Comparison of ENCODE assay signal across 13 cellular contexts in the genomic region with DNA sequence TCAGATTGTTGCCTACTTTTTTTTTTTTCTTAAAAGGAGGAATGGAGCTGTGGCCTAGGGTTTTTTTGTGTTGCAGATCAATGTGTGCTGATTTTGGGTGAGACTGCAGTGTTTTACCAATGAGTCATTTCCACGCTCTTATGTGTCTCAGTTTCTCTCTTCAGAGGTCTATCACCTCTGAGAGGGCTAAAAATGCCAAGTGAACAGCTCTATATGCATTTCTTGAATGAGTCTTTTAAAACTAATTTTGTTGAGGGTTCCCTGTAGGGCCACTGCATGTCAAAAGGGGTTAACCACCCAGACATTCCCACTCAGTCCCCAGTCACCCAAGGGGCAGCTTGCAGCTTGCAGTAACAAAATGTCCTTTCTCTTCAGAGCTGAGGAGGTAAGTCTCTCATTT. TPM values are rescaled to one million over a fixed set of nuclear protein-coding genes. Genes with fewer than 3 reads are reported as not detected.
A peak's percentile ranks its signal among the peaks of the same experiment; 100 is the strongest.
DNase-seq lines count a peak whose midpoint lies in the region; ATAC-seq and TF ChIP-seq lines count a peak whose summit lies in the region.
"Had no signal": no experiment of that assay in that cellular context is flagged by ENCODE, and none has a peak within 500 bp of the region (broad histone marks: within the 10 kb centered on the region; RNA-seq: fewer than 3 reads in every experiment).

No MANE protein-coding gene starts in this region.

- H3K23me2 ChIP-seq in H9 (ENCODE audit: insufficient read length, low read depth, low read length, poor library complexity, severe bottlenecking), result no peaks in the 10 kb centered on the region

- H3K27me3 ChIP-seq in H9 (ENCODE audit: insufficient read depth, low read length) (no peaks in the 10 kb centered on the region), HUES64 (ENCODE audit: insufficient read depth, low read length) (no peaks in the 10 kb centered on the region), PC-9 (ENCODE audit: insufficient read depth, low read depth) (no peaks in the 10 kb centered on the region), lower lobe of right lung (ENCODE audit: low read depth) (no peaks in the 10 kb centered on the region)
- H3K27me3 ChIP-seq: body of pancreas, SJSA1 had no signal

- peaks cover 31 to 35% of the 10 kb centered on the region in 2 experiments for H3K4me1 Mint-ChIP-seq in H9

- H3K36me3 ChIP-seq in HUES64 (ENCODE audit: insufficient read depth, low read length) (peaks cover 15% of the 10 kb centered on the region; the same call in 1 of the 2 replicates), PC-9 (ENCODE audit: low read depth) (no peaks in the 10 kb centered on the region), lower lobe of right lung (no peaks in the 10 kb centered on the region)
- H3K36me3 ChIP-seq: SJSA1 had no signal

- intact Hi-C loops in PC-9 (cut with micrococcal nuclease; ENCODE audit: unreplicated experiment) (no loop called here), lower lobe of right lung (cut with DNase I) (no loop called here)

- CTCF ChIA-PET in PC-9 (lab: Charles Lee), result no interaction called here

- no peak for TF ChIP-seq CTCF in H9 (conservative IDR thresholded peaks at IDR 0.05)
- TF ChIP-seq CTCF in PC-9 (conservative IDR thresholded peaks at IDR 0.05), result no peak
- TF ChIP-seq CTCF in lower lobe of right lung (IDR thresholded peaks at IDR 0.05), result no peak

- no peak overlapping the region for H3K18ac ChIP-seq in H9 (ENCODE audit: insufficient read length, low read depth, low read length)

- peak overlapping the region; percentile 8 to 97 (median 82); a peak in 4 of 7 replicates for H3K27ac Mint-ChIP-seq in H9
- H3K27ac Mint-ChIP-seq: activated CD4-positive, alpha-beta memory T cell treated with anti-CD3 and anti-CD28 coated beads, Interleukin-2, amount 10 ng/mL, durations not matched to agents 7 days and 5 days had no signal

- no peaks in the 10 kb centered on the region for H3K9me3 ChIP-seq in H9 (ENCODE audit: control insufficient read depth, low read depth, low read length)
- no peaks in the 10 kb centered on the region for H3K9me3 ChIP-seq in HUES64 (ENCODE audit: insufficient read depth, low read depth, low read length)
- H3K9me3 ChIP-seq in PC-9 (ENCODE audit: insufficient read depth, low read depth), result no peaks in the 10 kb centered on the region; the same call in 1 of the 2 replicates
- no peaks in the 10 kb centered on the region for H3K9me3 ChIP-seq in lower lobe of right lung
- H3K9me3 ChIP-seq: body of pancreas, SJSA1 had no signal

- H4K8ac ChIP-seq in H9 (replicated peaks; ENCODE audit: insufficient read length, low read depth, low read length), result no peak overlapping the region

- H3K4me3 ChIP-seq in HUES64 (ENCODE audit: low read length) (peak overlapping the region; percentile 55), PC-9 (no peak overlapping the region), lower lobe of right lung (no peak overlapping the region)
- H3K4me3 ChIP-seq: body of pancreas, lung, SJSA1 had no signal

- no peak overlapping the region for H3K4ac ChIP-seq in H9 (ENCODE audit: low read depth, low read length)

- no peak overlapping the region for H4K91ac ChIP-seq in H9 (ENCODE audit: insufficient read length, low read depth, low read length)

- H3K23ac ChIP-seq in H9 (ENCODE audit: insufficient read length, low read depth, low read length), result no peak overlapping the region

- H2AFZ ChIP-seq in H9 (ENCODE audit: low read length) (no peak overlapping the region), PC-9 (no peak overlapping the region)

- H3K9me2 ChIP-seq in PC-9 (ENCODE audit: insufficient read depth), result 0 out of 2 replicates have a peak, but pooled peaks cover 4% of the 10 kb centered on the region

- ATAC-seq in GM18909 (IDR thresholded peaks at IDR 0.05; ENCODE audit: poor library complexity, unreplicated experiment), result peak; percentile 70
- no peak for ATAC-seq in lower lobe of right lung
- ATAC-seq: body of pancreas, esophagus mucosa had no signal

- peaks cover 0 to 7% of the 10 kb centered on the region in 2 experiments; a peak in 3 of 5 replicates for H3K9me3 Mint-ChIP-seq in H9
- H3K9me3 Mint-ChIP-seq: activated CD4-positive, alpha-beta memory T cell treated with anti-CD3 and anti-CD28 coated beads, Interleukin-2, amount 10 ng/mL, durations not matched to agents 7 days and 5 days had no signal

- no peaks in the 10 kb centered on the region for H3K79me1 ChIP-seq in H9 (ENCODE audit: insufficient read depth, low read depth, low read length, poor library complexity, severe bottlenecking)

- WGBS in H9 (ENCODE audit: extremely low coverage, insufficient read length, low lambda C conversion rate), result no CpG with 5 or more reads among the region's 1 CpG
- 46% methylated on average over 1 of the region's 1 CpG for WGBS in HUES64

- no peaks in the 10 kb centered on the region for H3K27me3 Mint-ChIP-seq in H9 (ENCODE audit: low read depth)
- H3K27me3 Mint-ChIP-seq: activated CD4-positive, alpha-beta memory T cell treated with anti-CD3 and anti-CD28 coated beads, Interleukin-2, amount 10 ng/mL, durations not matched to agents 7 days and 5 days had no signal

- peak overlapping the region; percentile 69 for H3K4me2 ChIP-seq in H9 (ENCODE audit: insufficient read depth, insufficient read length, low read length)
- no peak overlapping the region for H3K4me2 ChIP-seq in PC-9

- H3K36me3 Mint-ChIP-seq in H9 (ENCODE audit: insufficient read depth in 1 of 3, low read depth in 3 of 3), result peaks cover 2 to 17% (median 4%) of the 10 kb centered on the region in 3 experiments; a peak in 5 of 7 replicates

- H2AK5ac ChIP-seq in H9 (ENCODE audit: insufficient read length, low read length), result no peak overlapping the region

- no peaks in the 10 kb centered on the region for H3K79me2 ChIP-seq in H9 (ENCODE audit: insufficient read depth, low read length)
- H3K79me2 ChIP-seq in PC-9 (ENCODE audit: low read depth), result no peaks in the 10 kb centered on the region

- DNase-seq in H9 (no peak), kidney tubule cell (ENCODE audit: low spot score) (peak; percentile 1), activated T-cell treated with anti-CD3 and anti-CD28 coated beads for 4 hours (no peak), NCI-H1694 (lab: John Stamatoyannopoulos, UW) (no peak), PC-9 (no peak), lower lobe of right lung (no peak)
- DNase-seq: activated CD4-positive, alpha-beta memory T cell treated with anti-CD3 and anti-CD28 coated beads, Interleukin-2, amount 10 ng/mL, durations not matched to agents 7 days and 5 days; body of pancreas had no signal

- H3K4me1 ChIP-seq in H9 (ENCODE audit: insufficient read depth, low read length), result peaks cover 2% of the 10 kb centered on the region; the same call in 1 of the 2 replicates
- peaks cover 40% of the 10 kb centered on the region for H3K4me1 ChIP-seq in HUES64 (ENCODE audit: insufficient read depth, low read length)
- H3K4me1 ChIP-seq in PC-9 (replicated peaks; ENCODE audit: insufficient read depth), result no peaks in the 10 kb centered on the region
- H3K4me1 ChIP-seq in lower lobe of right lung, result no peaks in the 10 kb centered on the region
- H3K4me1 ChIP-seq: body of pancreas, SJSA1 had no signal

- H3K4me3 Mint-ChIP-seq in H9, result peak overlapping the region; percentile 35 to 55; a peak in 4 of 5 replicates
- H3K4me3 Mint-ChIP-seq: activated CD4-positive, alpha-beta memory T cell treated with anti-CD3 and anti-CD28 coated beads, Interleukin-2, amount 10 ng/mL, durations not matched to agents 7 days and 5 days had no signal

- no peak overlapping the region for H3K14ac ChIP-seq in H9 (ENCODE audit: insufficient read depth, low read length)

- POLR2A ChIA-PET in PC-9 (lab: Charles Lee; ENCODE audit: unreplicated experiment), result no interaction called here

- H2BK15ac ChIP-seq in H9 (ENCODE audit: low read depth, low read length), result no peak overlapping the region

- no peak overlapping the region for H2BK12ac ChIP-seq in H9 (ENCODE audit: insufficient read length, low read depth, low read length)

- no peak overlapping the region for H2BK5ac ChIP-seq in H9 (ENCODE audit: insufficient read length, low read length)

- no peaks in the 10 kb centered on the region for H3F3A ChIP-seq in PC-9 (ENCODE audit: insufficient read depth, low read depth)

- no peak overlapping the region for H3K56ac ChIP-seq in H9 (ENCODE audit: insufficient read length, low read depth, low read length)

- BruUV-seq in PC-9 (replicated peaks; lab: Mats Ljungman, UMichigan), result no TSS peak

- no peak overlapping the region for H2BK120ac ChIP-seq in H9 (ENCODE audit: low read depth, low read length, poor library complexity, severe bottlenecking)

- H3K27ac ChIP-seq in H9 (ENCODE audit: insufficient read length, low read depth, low read length) (peak overlapping the region; percentile 58), HUES64 (ENCODE audit: low read depth, low read length) (peak overlapping the region; percentile 82; the same call in 1 of the 2 replicates), PC-9 (no peak overlapping the region), lower lobe of right lung (no peak overlapping the region)
- H3K27ac ChIP-seq: body of pancreas, SJSA1 had no signal

- H3K9ac ChIP-seq in H9 (ENCODE audit: extremely low read depth, insufficient read length, low read length) (no peak overlapping the region), HUES64 (ENCODE audit: low read depth, low read length) (peak overlapping the region; percentile 43; the same call in 1 of the 2 replicates)

- H2BK20ac ChIP-seq in H9 (ENCODE audit: low read depth, low read length, poor library complexity, severe bottlenecking), result no peak overlapping the region

- H3T11ph ChIP-seq in H9 (ENCODE audit: low read length), result no peak overlapping the region

- H4K20me1 ChIP-seq in H9 (ENCODE audit: control insufficient read depth, insufficient read depth, insufficient read length) (no peaks in the 10 kb centered on the region), PC-9 (ENCODE audit: insufficient read depth) (no peaks in the 10 kb centered on the region)

- no peak overlapping the region for H4K5ac ChIP-seq in H9 (ENCODE audit: insufficient read length, low read depth, low read length)

RNA-seq across cellular contexts. Expression of a gene that starts 24.3 kb away (rescaled TPM):
- total RNA-seq in H9 (2021) (0.09 and 0.35 TPM in 2 replicates), PC-9 (2021) (0.30 TPM in 1 of 2 replicates, not detected in the other), lower lobe of right lung (0.68 TPM)
- polyA plus RNA-seq in HUES64 (2013, experiment 1 of 2), result not detected
- polyA plus RNA-seq in HUES64 (2013, experiment 2 of 2), result not detected

RNA-seq across cellular contexts. Expression of a gene that starts 32.2 kb away (rescaled TPM):
- total RNA-seq in H9 (2021) (1.9 and 3.2 TPM in 2 replicates), PC-9 (2021) (not detected in 2 replicates), lower lobe of right lung (not detected)
- polyA plus RNA-seq in HUES64 (2013, experiment 1 of 2), result 56.1 TPM
- polyA plus RNA-seq in HUES64 (2013, experiment 2 of 2), result 44.8 TPM
- total RNA-seq: activated CD4-positive, alpha-beta memory T cell treated with anti-CD3 and anti-CD28 coated beads, Interleukin-2, amount 10 ng/mL, durations not matched to agents 7 days and 5 days; body of pancreas; esophagus mucosa; lung; SJSA1 had no signal
- polyA plus RNA-seq: lung had no signal

RNA-seq across cellular contexts. Expression of a gene that starts 36.5 kb away (rescaled TPM):
- total RNA-seq in H9 (2021) (3.9 and 4.3 TPM in 2 replicates), PC-9 (2021) (18.9 and 19.8 TPM in 2 replicates), lower lobe of right lung (12.1 TPM)
- polyA plus RNA-seq in HUES64 (2013, experiment 1 of 2), result 2.1 TPM
- 3.7 TPM for polyA plus RNA-seq in HUES64 (2013, experiment 2 of 2)

Comparison
In these comparisons a context has a peak if more than half of its experiments do, and no peak if none do; other contexts are left out.
1. H3K27ac ChIP-seq: peak in H9 (single experiment) and HUES64 (single experiment); none in PC-9 (single experiment) and lower lobe of right lung (single experiment).